Comparison of ENCODE assay signal across 28 cellular contexts in the genomic region with DNA sequence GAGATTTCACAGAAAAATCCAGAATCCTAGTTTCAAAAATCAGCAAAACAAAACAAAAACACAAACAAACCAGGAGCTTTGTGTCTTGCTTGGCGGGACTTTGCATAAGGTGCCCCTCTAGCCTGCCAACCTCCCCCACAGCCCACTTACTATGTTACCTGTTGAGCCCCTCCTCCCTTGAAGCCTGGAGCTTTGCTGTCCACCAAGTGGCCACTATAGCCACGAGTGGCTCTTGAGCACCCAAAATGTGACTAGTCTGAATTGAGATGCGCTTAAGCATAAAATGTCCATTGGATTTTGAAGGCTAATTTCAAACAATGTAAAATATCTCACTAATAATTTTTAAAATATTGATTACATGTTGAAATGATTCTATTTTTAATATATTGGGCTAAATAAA. TPM values are rescaled to one million over a fixed set of nuclear protein-coding genes. Genes with fewer than 3 reads are reported as not detected.
"Had no signal": no experiment of that assay in that cellular context is flagged by ENCODE, and none has a peak within 500 bp of the region (broad histone marks: within the 10 kb centered on the region; RNA-seq: fewer than 3 reads in every experiment).

No MANE protein-coding gene starts in this region.

- H3K27me3 ChIP-seq: SJCRH30 had no signal

- H3K27me3 Mint-ChIP-seq: IgD-negative memory B cell had no signal

- H3K27ac ChIP-seq: HL-60, KMS-11, RWPE1, SJCRH30 had no signal

- H3K9me3 Mint-ChIP-seq: IgD-negative memory B cell had no signal

- H3K9ac ChIP-seq: KMS-11 had no signal

- H3K4me1 ChIP-seq: SJCRH30 had no signal

- FAIRE-seq: HTR-8/SVneo, K562 had no signal

- H3K9me3 ChIP-seq: SJCRH30 had no signal

- DNase-seq: Kasumi-1; MM.1S; MV-4-11; NCI-H1048; NCI-H1105; NCI-H1417; NCI-H1436 treated with DMSO at 0.1 percent for 48 hours; NCI-H1694; NCI-H187 treated with DMSO at 0.1 percent for 48 hours; NCI-H2029 treated with DMSO at 0.1 percent for 48 hours; NCI-H2171 treated with DMSO at 0.1 percent for 48 hours; NCI-H345; NCI-H446 treated with DMSO at 0.1 percent for 48 hours; NCI-H510A treated with DMSO at 0.1 percent for 48 hours; NCI-H526; NK-92 treated with Interleukin-12 subunit alpha and Interleukin-12 subunit beta, amount 100 ng/mL, for 24 hours; PC-3; SHP77 treated with DMSO at 0.1 percent for 48 hours; SJCRH30 had no signal

- H3K4me3 Mint-ChIP-seq: IgD-negative memory B cell had no signal

- H3K4me3 ChIP-seq: K562, SJCRH30 had no signal

- H3K4me2 ChIP-seq: KMS-11 had no signal

- ATAC-seq: K562, Panc1, PC-3, SK-N-SH treated with all-trans-retinoic acid at 6 μM for 48 hours had no signal

RNA-seq across cellular contexts. Expression of gene TFAP2E, which starts 12.2 kb away (rescaled TPM):
- total RNA-seq: M059J had no signal
